1 cellular context compared by ENCODE assay signal in the genomic region with DNA sequence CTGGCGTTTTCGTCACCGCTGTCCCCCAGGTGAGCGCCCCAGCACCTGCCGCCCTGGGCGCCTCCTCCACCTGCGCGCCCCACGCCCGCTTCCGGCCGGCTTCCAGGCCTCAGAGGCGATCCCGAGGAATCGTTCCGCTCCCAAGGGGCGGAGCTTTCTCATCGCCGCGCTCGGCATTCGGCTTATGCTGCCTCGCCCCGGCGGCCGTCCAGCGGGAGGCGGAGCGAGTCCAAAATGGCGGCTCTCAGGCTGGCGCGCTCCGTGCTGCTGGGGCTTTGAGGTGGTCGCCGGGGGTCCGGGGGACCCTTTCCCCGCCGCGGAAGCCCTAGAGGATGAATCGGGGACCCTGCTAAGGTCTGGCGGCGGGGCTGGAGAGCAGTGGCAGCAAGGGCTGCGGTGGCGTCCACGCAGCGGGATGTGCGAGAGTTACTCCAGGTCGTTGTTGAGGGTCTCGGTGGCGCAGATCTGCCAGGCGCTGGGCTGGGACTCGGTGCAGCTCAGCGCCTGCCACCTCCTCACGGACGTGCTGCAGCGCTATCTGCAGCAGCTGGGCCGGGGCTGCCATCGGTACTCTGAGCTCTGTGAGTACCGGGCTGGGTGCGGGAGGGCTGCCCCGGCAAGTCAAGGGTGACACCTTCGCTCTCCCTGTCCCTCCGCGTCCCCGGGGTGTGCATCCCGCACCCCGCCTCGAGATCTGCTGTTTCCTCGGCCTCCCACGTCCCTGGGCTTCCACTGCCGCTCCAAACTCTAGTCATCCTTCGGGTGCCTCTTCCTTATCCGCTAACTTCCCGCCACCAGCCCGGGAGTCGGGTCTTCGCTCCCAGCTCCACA.
TF ChIP-seq lines count a peak whose summit lies in the region.

A gene with protein sequence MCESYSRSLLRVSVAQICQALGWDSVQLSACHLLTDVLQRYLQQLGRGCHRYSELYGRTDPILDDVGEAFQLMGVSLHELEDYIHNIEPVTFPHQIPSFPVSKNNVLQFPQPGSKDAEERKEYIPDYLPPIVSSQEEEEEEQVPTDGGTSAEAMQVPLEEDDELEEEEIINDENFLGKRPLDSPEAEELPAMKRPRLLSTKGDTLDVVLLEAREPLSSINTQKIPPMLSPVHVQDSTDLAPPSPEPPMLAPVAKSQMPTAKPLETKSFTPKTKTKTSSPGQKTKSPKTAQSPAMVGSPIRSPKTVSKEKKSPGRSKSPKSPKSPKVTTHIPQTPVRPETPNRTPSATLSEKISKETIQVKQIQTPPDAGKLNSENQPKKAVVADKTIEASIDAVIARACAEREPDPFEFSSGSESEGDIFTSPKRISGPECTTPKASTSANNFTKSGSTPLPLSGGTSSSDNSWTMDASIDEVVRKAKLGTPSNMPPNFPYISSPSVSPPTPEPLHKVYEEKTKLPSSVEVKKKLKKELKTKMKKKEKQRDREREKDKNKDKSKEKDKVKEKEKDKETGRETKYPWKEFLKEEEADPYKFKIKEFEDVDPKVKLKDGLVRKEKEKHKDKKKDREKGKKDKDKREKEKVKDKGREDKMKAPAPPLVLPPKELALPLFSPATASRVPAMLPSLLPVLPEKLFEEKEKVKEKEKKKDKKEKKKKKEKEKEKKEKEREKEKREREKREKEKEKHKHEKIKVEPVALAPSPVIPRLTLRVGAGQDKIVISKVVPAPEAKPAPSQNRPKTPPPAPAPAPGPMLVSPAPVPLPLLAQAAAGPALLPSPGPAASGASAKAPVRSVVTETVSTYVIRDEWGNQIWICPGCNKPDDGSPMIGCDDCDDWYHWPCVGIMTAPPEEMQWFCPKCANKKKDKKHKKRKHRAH (plus strand): TSS at position 211 of the 831 bp plus-strand sequence. CDS start 205 bp downstream, at position 416.

TF ChIP-seq in K562, 482 proteins besides CTCF, POLR2A, EP300 and RAD21 (continued from another document and continues in another):
- no peak for TF ChIP-seq TCF7L2 (IDR thresholded peaks at IDR 0.05; ENCODE audit: low read depth, low read length)
- peak; percentile 75; the same call in 1 of the 2 replicates for TF ChIP-seq GATAD2B (IDR thresholded peaks at IDR 0.05; ENCODE audit: borderline replicate concordance)
- TF ChIP-seq, protein P1, sequence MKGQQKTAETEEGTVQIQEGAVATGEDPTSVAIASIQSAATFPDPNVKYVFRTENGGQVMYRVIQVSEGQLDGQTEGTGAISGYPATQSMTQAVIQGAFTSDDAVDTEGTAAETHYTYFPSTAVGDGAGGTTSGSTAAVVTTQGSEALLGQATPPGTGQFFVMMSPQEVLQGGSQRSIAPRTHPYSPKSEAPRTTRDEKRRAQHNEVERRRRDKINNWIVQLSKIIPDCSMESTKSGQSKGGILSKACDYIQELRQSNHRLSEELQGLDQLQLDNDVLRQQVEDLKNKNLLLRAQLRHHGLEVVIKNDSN (CRISPR knock-in tag; IDR thresholded peaks at IDR 0.05): no peak
- TF ChIP-seq, protein P2, sequence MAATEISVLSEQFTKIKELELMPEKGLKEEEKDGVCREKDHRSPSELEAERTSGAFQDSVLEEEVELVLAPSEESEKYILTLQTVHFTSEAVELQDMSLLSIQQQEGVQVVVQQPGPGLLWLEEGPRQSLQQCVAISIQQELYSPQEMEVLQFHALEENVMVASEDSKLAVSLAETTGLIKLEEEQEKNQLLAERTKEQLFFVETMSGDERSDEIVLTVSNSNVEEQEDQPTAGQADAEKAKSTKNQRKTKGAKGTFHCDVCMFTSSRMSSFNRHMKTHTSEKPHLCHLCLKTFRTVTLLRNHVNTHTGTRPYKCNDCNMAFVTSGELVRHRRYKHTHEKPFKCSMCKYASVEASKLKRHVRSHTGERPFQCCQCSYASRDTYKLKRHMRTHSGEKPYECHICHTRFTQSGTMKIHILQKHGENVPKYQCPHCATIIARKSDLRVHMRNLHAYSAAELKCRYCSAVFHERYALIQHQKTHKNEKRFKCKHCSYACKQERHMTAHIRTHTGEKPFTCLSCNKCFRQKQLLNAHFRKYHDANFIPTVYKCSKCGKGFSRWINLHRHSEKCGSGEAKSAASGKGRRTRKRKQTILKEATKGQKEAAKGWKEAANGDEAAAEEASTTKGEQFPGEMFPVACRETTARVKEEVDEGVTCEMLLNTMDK (IDR thresholded peaks at IDR 0.05; ENCODE audit: borderline replicate concordance, insufficient read depth, low read depth, low read length, poor library complexity, severe bottlenecking): no peak
- TF ChIP-seq SMARCA5 (IDR thresholded peaks at IDR 0.05): no peak
- TF ChIP-seq MBD2 (IDR thresholded peaks at IDR 0.05; ENCODE audit: borderline replicate concordance, low read depth): 0 out of 2 replicates have a peak, but pooled peaks have one; percentile 33
- no peak for TF ChIP-seq ZNF175 (CRISPR knock-in tag; IDR thresholded peaks at IDR 0.05; ENCODE audit: low read depth)
- TF ChIP-seq, protein P3, sequence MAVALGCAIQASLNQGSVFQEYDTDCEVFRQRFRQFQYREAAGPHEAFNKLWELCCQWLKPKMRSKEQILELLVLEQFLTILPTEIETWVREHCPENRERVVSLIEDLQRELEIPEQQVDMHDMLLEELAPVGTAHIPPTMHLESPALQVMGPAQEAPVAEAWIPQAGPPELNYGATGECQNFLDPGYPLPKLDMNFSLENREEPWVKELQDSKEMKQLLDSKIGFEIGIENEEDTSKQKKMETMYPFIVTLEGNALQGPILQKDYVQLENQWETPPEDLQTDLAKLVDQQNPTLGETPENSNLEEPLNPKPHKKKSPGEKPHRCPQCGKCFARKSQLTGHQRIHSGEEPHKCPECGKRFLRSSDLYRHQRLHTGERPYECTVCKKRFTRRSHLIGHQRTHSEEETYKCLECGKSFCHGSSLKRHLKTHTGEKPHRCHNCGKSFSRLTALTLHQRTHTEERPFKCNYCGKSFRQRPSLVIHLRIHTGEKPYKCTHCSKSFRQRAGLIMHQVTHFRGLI (CRISPR knock-in tag; IDR thresholded peaks at IDR 0.05): no peak
- no peak for TF ChIP-seq ZNF584 (CRISPR knock-in tag; IDR thresholded peaks at IDR 0.05; ENCODE audit: low read depth)
- TF ChIP-seq CBFA2T3 (IDR thresholded peaks at IDR 0.05): peak; percentile 44
- no peak for TF ChIP-seq SETDB1 (IDR thresholded peaks at IDR 0.05; ENCODE audit: low read length)
- no peak for TF ChIP-seq NR4A1 (CRISPR knock-in tag; IDR thresholded peaks at IDR 0.05)
- no peak for TF ChIP-seq NR4A1 (tag; IDR thresholded peaks at IDR 0.05)
- peak; percentile 67; the same call in 1 of the 2 replicates for TF ChIP-seq ZNF76 (CRISPR knock-in tag; IDR thresholded peaks at IDR 0.05; ENCODE audit: borderline replicate concordance)
- peak; percentile 67 for TF ChIP-seq DACH1 (IDR thresholded peaks at IDR 0.05; ENCODE audit: partially characterized antibody)
- TF ChIP-seq NUFIP1 (IDR thresholded peaks at IDR 0.05; ENCODE audit: partially characterized antibody): no peak
- TF ChIP-seq, protein P4, sequence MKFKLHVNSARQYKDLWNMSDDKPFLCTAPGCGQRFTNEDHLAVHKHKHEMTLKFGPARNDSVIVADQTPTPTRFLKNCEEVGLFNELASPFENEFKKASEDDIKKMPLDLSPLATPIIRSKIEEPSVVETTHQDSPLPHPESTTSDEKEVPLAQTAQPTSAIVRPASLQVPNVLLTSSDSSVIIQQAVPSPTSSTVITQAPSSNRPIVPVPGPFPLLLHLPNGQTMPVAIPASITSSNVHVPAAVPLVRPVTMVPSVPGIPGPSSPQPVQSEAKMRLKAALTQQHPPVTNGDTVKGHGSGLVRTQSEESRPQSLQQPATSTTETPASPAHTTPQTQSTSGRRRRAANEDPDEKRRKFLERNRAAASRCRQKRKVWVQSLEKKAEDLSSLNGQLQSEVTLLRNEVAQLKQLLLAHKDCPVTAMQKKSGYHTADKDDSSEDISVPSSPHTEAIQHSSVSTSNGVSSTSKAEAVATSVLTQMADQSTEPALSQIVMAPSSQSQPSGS (CRISPR knock-in tag; IDR thresholded peaks at IDR 0.05): no peak
- 0 out of 2 replicates have a peak, but pooled peaks have one; percentile 27 for TF ChIP-seq KLF16 (IDR thresholded peaks at IDR 0.05)
- TF ChIP-seq ARID1B (IDR thresholded peaks at IDR 0.05): peak; percentile 48; the same call in 1 of the 2 replicates
- TF ChIP-seq EZH2 (IDR thresholded peaks at IDR 0.05; ENCODE audit: borderline replicate concordance, low read depth, low read length): no peak
- TF ChIP-seq ZNF354B (CRISPR knock-in tag; IDR thresholded peaks at IDR 0.05): no peak
- TF ChIP-seq NFRKB (IDR thresholded peaks at IDR 0.05; ENCODE audit: low read depth): 0 out of 2 replicates have a peak, but pooled peaks have one; percentile 33
- TF ChIP-seq MEF2A (IDR thresholded peaks at IDR 0.05; ENCODE audit: control insufficient read depth, low read depth, low read length): no peak
- TF ChIP-seq NFIC (IDR thresholded peaks at IDR 0.05): peak; percentile 63
- no peak for TF ChIP-seq POU5F1 (IDR thresholded peaks at IDR 0.05; ENCODE audit: borderline replicate concordance, low read depth, low read length, partially characterized antibody)
- TF ChIP-seq, protein P5, sequence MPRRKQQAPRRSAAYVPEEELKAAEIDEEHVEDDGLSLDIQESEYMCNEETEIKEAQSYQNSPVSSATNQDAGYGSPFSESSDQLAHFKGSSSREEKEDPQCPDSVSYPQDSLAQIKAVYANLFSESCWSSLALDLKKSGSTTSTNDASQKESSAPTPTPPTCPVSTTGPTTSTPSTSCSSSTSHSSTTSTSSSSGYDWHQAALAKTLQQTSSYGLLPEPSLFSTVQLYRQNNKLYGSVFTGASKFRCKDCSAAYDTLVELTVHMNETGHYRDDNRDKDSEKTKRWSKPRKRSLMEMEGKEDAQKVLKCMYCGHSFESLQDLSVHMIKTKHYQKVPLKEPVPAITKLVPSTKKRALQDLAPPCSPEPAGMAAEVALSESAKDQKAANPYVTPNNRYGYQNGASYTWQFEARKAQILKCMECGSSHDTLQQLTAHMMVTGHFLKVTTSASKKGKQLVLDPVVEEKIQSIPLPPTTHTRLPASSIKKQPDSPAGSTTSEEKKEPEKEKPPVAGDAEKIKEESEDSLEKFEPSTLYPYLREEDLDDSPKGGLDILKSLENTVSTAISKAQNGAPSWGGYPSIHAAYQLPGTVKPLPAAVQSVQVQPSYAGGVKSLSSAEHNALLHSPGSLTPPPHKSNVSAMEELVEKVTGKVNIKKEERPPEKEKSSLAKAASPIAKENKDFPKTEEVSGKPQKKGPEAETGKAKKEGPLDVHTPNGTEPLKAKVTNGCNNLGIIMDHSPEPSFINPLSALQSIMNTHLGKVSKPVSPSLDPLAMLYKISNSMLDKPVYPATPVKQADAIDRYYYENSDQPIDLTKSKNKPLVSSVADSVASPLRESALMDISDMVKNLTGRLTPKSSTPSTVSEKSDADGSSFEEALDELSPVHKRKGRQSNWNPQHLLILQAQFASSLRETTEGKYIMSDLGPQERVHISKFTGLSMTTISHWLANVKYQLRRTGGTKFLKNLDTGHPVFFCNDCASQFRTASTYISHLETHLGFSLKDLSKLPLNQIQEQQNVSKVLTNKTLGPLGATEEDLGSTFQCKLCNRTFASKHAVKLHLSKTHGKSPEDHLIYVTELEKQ (CRISPR knock-in tag; IDR thresholded peaks at IDR 0.05): no peak
- no peak for TF ChIP-seq BACH1 (tag; IDR thresholded peaks at IDR 0.05)
- no peak for TF ChIP-seq ADNP (tag; IDR thresholded peaks at IDR 0.05)
- TF ChIP-seq DMBX1 (CRISPR knock-in tag; IDR thresholded peaks at IDR 0.05; ENCODE audit: borderline replicate concordance): no peak
- no peak; the same call in 1 of the 2 replicates for TF ChIP-seq TRIM28 (IDR thresholded peaks at IDR 0.05)
- TF ChIP-seq, protein P6, sequence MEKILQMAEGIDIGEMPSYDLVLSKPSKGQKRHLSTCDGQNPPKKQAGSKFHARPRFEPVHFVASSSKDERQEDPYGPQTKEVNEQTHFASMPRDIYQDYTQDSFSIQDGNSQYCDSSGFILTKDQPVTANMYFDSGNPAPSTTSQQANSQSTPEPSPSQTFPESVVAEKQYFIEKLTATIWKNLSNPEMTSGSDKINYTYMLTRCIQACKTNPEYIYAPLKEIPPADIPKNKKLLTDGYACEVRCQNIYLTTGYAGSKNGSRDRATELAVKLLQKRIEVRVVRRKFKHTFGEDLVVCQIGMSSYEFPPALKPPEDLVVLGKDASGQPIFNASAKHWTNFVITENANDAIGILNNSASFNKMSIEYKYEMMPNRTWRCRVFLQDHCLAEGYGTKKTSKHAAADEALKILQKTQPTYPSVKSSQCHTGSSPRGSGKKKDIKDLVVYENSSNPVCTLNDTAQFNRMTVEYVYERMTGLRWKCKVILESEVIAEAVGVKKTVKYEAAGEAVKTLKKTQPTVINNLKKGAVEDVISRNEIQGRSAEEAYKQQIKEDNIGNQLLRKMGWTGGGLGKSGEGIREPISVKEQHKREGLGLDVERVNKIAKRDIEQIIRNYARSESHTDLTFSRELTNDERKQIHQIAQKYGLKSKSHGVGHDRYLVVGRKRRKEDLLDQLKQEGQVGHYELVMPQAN (IDR thresholded peaks at IDR 0.05; ENCODE audit: borderline replicate concordance): peak; percentile 88; the same call in 1 of the 2 replicates
- TF ChIP-seq SAFB2 (IDR thresholded peaks at IDR 0.05; ENCODE audit: borderline replicate concordance, low read depth, low read length, severe bottlenecking): no peak
- TF ChIP-seq, protein P7, sequence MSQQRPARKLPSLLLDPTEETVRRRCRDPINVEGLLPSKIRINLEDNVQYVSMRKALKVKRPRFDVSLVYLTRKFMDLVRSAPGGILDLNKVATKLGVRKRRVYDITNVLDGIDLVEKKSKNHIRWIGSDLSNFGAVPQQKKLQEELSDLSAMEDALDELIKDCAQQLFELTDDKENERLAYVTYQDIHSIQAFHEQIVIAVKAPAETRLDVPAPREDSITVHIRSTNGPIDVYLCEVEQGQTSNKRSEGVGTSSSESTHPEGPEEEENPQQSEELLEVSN (IDR thresholded peaks at IDR 0.05; ENCODE audit: borderline replicate concordance in 1 of 2, extremely low read depth in 1 of 2, insufficient read depth in 1 of 2, insufficient read length in 1 of 2, low read depth in 1 of 2, low read length in 1 of 2, poor library complexity in 1 of 2, severe bottlenecking in 1 of 2): peak; percentile 48 to 73
- TF ChIP-seq ZNF324 (CRISPR knock-in tag; IDR thresholded peaks at IDR 0.05): no peak
- TF ChIP-seq MEF2D (tag; conservative IDR thresholded peaks at IDR 0.05; ENCODE audit: low read depth): no peak
- no peak; the same call in 1 of the 2 replicates for TF ChIP-seq ESRRA (IDR thresholded peaks at IDR 0.05; ENCODE audit: borderline replicate concordance, low read depth)
- TF ChIP-seq BHLHE40 (IDR thresholded peaks at IDR 0.05; ENCODE audit: low read length): peak; percentile 53
- no peak for TF ChIP-seq YBX1 (IDR thresholded peaks at IDR 0.05)
- no peak for TF ChIP-seq ZNF785 (CRISPR knock-in tag; IDR thresholded peaks at IDR 0.05)
- peak; percentile 70; the same call in 1 of the 2 replicates for TF ChIP-seq MTA1 (IDR thresholded peaks at IDR 0.05; ENCODE audit: borderline replicate concordance)
- TF ChIP-seq CAMTA2 (CRISPR knock-in tag; conservative IDR thresholded peaks at IDR 0.05): no peak
- TF ChIP-seq RFX5 (IDR thresholded peaks at IDR 0.05; ENCODE audit: low read depth, low read length): no peak
- 0 out of 2 replicates have a peak, but pooled peaks have one; percentile 17 for TF ChIP-seq KLF13 (tag; IDR thresholded peaks at IDR 0.05; ENCODE audit: borderline replicate concordance, low read depth)
- no peak for TF ChIP-seq ZNF184 (CRISPR knock-in tag; IDR thresholded peaks at IDR 0.05)
- TF ChIP-seq NR2F6 (CRISPR knock-in tag; IDR thresholded peaks at IDR 0.05): no peak
- no peak for TF ChIP-seq ZNF24 (IDR thresholded peaks at IDR 0.05)
- TF ChIP-seq, protein P8, sequence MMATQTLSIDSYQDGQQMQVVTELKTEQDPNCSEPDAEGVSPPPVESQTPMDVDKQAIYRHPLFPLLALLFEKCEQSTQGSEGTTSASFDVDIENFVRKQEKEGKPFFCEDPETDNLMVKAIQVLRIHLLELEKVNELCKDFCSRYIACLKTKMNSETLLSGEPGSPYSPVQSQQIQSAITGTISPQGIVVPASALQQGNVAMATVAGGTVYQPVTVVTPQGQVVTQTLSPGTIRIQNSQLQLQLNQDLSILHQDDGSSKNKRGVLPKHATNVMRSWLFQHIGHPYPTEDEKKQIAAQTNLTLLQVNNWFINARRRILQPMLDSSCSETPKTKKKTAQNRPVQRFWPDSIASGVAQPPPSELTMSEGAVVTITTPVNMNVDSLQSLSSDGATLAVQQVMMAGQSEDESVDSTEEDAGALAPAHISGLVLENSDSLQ (IDR thresholded peaks at IDR 0.05): no peak
